23 cellular contexts compared by ENCODE assay signal in genomic region chr11:72551571-72551970, GRCh38.
"Had no signal": no experiment of that assay in that cellular context is flagged by ENCODE, and none has a peak within 500 bp of the region (broad histone marks: within the 10 kb centered on the region; RNA-seq: fewer than 3 reads in every experiment).

No MANE protein-coding gene starts in this region.

- H3K4me1 ChIP-seq: SJSA1 had no signal

- DNase-seq: Karpas-422, KG1, MG63, NCI-H1092, NCI-H1105 treated with DMSO at 0.1 percent for 48 hours, NCI-H1417 treated with DMSO at 0.1 percent for 48 hours, NCI-H146, NCI-H1694 treated with DMSO at 0.1 percent for 48 hours, NCI-H1930, NCI-H2081, NCI-H2171, NCI-H226, NCI-H446, NCI-H510A, NCI-H524 treated with DMSO at 0.1 percent for 48 hours, NCI-H69, NCI-H774, Right ventricle myocardium superior, RPMI8226, SIG-M5 had no signal

- H3K27me3 ChIP-seq: SJSA1 had no signal

- H3K36me3 ChIP-seq: MG63, SJSA1 had no signal

- H3K4me3 ChIP-seq: MG63, SJSA1, SK-N-MC had no signal

- H3K27ac ChIP-seq: SJSA1, SK-N-MC had no signal

- H3K9me3 ChIP-seq: MG63, SJSA1 had no signal

- FAIRE-seq: RCC 7860 had no signal
